15 cellular contexts compared by ENCODE assay signal in the genomic region with DNA sequence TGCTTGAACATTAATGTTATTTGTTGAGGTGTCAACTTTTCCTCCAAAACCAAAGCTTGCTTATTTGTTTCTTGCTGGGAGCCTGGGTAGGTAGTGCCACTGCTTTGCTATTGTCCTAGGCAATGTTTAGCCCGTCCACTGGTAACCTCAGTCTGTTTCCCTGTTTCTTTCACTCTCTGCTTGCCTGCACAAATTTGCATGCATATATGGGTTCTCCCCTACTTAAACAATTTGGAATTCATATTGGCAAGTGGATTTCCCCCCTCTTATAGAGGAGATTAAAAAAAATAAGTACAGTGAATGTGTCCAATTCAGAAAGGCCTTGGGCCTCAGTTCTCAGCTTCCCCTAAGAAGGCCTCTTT. TPM values are rescaled to one million over a fixed set of nuclear protein-coding genes. Genes with fewer than 3 reads are reported as not detected.
DNase-seq lines count a peak whose midpoint lies in the region; ATAC-seq, FAIRE-seq and TF ChIP-seq lines count a peak whose summit lies in the region.
"Had no signal": no experiment of that assay in that cellular context is flagged by ENCODE, and none has a peak within 500 bp of the region (broad histone marks: within the 10 kb centered on the region; RNA-seq: fewer than 3 reads in every experiment).

No MANE protein-coding gene starts in this region.

- TF ChIP-seq CTCF in keratinocyte (optimal IDR thresholded peaks at IDR 0.05 in 1 of 3, IDR thresholded peaks at IDR 0.05 in 1 of 3, conservative IDR thresholded peaks at IDR 0.05 in 1 of 3; ENCODE audit: extremely low read depth in 1 of 3, insufficient read depth in 2 of 3, low read length in 3 of 3) = no peak

- H3K36me3 ChIP-seq in ACC112 (ENCODE audit: insufficient read depth, low read length) = no peaks in the 10 kb centered on the region
- no peaks in the 10 kb centered on the region for H3K36me3 ChIP-seq in adipocyte (ENCODE audit: control insufficient read depth, insufficient read depth, low read length, severe bottlenecking)
- H3K36me3 ChIP-seq in keratinocyte (ENCODE audit: control insufficient read depth in 2 of 2, extremely low read depth in 1 of 2, insufficient read depth in 2 of 2, low read length in 2 of 2) = no peaks in the 10 kb centered on the region
- H3K36me3 ChIP-seq in rectal smooth muscle tissue (ENCODE audit: control insufficient read depth, insufficient read depth, low read length) = no peaks in the 10 kb centered on the region

- peak overlapping the region; percentile 14 for H3K4me2 ChIP-seq in keratinocyte (ENCODE audit: control insufficient read depth, extremely low read depth, insufficient read depth, low read depth, low read length)

- H3K79me2 ChIP-seq in ACC112 (ENCODE audit: control insufficient read depth, insufficient read depth, low read length, unreplicated experiment) (no peaks in the 10 kb centered on the region), keratinocyte (ENCODE audit: control insufficient read depth, insufficient read depth, low read length) (no peaks in the 10 kb centered on the region)

- H3K9me3 ChIP-seq in adipocyte (ENCODE audit: control insufficient read depth, low read length) (no peaks in the 10 kb centered on the region), keratinocyte (ENCODE audit: control insufficient read depth, low read depth, low read length) (no peaks in the 10 kb centered on the region)

- H3K9ac ChIP-seq in adipocyte (ENCODE audit: low read length) (peak overlapping the region; percentile 84), keratinocyte (ENCODE audit: control insufficient read depth, extremely low read depth, insufficient read depth, low read length) (no peak overlapping the region), rectal smooth muscle tissue (ENCODE audit: low read length) (no peak overlapping the region)

- no peak overlapping the region for H3K4me3 Mint-ChIP-seq in activated T-cell treated with anti-CD3 and anti-CD28 coated beads, Interleukin-2, amount 50 U/mL, for 4 hours
- H3K4me3 Mint-ChIP-seq: activated CD4-positive, alpha-beta T cell treated with anti-CD3 and anti-CD28 coated beads, Interleukin-2, amount 10 ng/mL, durations not matched to agents 7 days and 5 days; effector memory CD8-positive, alpha-beta T cell; T-helper 17 cell; type B pancreatic cell had no signal

- peak overlapping the region; percentile 64 for H2AFZ ChIP-seq in ACC112 (ENCODE audit: low read length, unreplicated experiment)
- H2AFZ ChIP-seq in keratinocyte (ENCODE audit: control insufficient read depth, low read length) = peak overlapping the region; percentile 74

- no peaks in the 10 kb centered on the region for H3K27me3 ChIP-seq in ACC112 (ENCODE audit: insufficient read depth, low read length)
- no peaks in the 10 kb centered on the region for H3K27me3 ChIP-seq in adipocyte (replicated peaks; ENCODE audit: control insufficient read depth, insufficient read depth, low read length)
- H3K27me3 ChIP-seq in keratinocyte (ENCODE audit: control insufficient read depth, extremely low read depth, insufficient read depth, low read length) = no peaks in the 10 kb centered on the region
- H3K27me3 ChIP-seq in rectal smooth muscle tissue (ENCODE audit: control insufficient read depth, insufficient read depth, low read length) = no peaks in the 10 kb centered on the region

- no peak for FAIRE-seq in keratinocyte (lab: Jason Lieb, UNC)

- H3K36me3 Mint-ChIP-seq in activated T-cell treated with anti-CD3 and anti-CD28 coated beads, Interleukin-2, amount 50 U/mL, for 4 hours (ENCODE audit: insufficient read depth) = no peaks in the 10 kb centered on the region

- no peak for DNase-seq in adipocyte (ENCODE audit: low read depth)
- DNase-seq in keratinocyte (ENCODE audit: low read depth, low spot score) = no peak
- DNase-seq in superior temporal gyrus (ENCODE audit: extremely low spot score) = no peak
- DNase-seq in stimulated activated CD4-positive, alpha-beta T cell treated with anti-CD3 and anti-CD28 coated beads, Interleukin-4, amount 100 ng/mL, for 1 hour = no peak
- no peak for DNase-seq in DMS114 treated with DMSO at 0.1 percent for 48 hours (lab: John Stamatoyannopoulos, UW; ENCODE audit: unreplicated experiment)
- DNase-seq in activated T-cell treated with anti-CD3 and anti-CD28 coated beads, Interleukin-2, amount 50 U/mL, for 4 hours = no peak
- DNase-seq: activated CD4-positive, alpha-beta T cell treated with anti-CD3 and anti-CD28 coated beads, Interleukin-2, amount 10 ng/mL, durations not matched to agents 7 days and 5 days; effector memory CD8-positive, alpha-beta T cell; MV-4-11; OCI-M1; T-helper 17 cell had no signal

- H3K4me1 Mint-ChIP-seq in activated T-cell treated with anti-CD3 and anti-CD28 coated beads, Interleukin-2, amount 50 U/mL, for 4 hours (ENCODE audit: low read depth) = no peaks in the 10 kb centered on the region
- H3K4me1 Mint-ChIP-seq: activated CD4-positive, alpha-beta T cell treated with anti-CD3 and anti-CD28 coated beads, Interleukin-2, amount 10 ng/mL, durations not matched to agents 7 days and 5 days had no signal

- H3K27me3 Mint-ChIP-seq in activated T-cell treated with anti-CD3 and anti-CD28 coated beads, Interleukin-2, amount 50 U/mL, for 4 hours (ENCODE audit: low read depth) = peaks cover 5% of the 10 kb centered on the region
- H3K27me3 Mint-ChIP-seq: type B pancreatic cell had no signal

- dilution Hi-C loops in keratinocyte (cut with MboI; ENCODE audit: extremely low pct_ligation_motif_present, low sequenced_read_pairs) = no loop called here

- H3K9me1 ChIP-seq in keratinocyte (ENCODE audit: control insufficient read depth, extremely low read depth, insufficient read depth, low read length) = no peaks in the 10 kb centered on the region

- H3K9me3 Mint-ChIP-seq in activated T-cell treated with anti-CD3 and anti-CD28 coated beads, Interleukin-2, amount 50 U/mL, for 4 hours = no peaks in the 10 kb centered on the region
- H3K9me3 Mint-ChIP-seq: activated CD4-positive, alpha-beta T cell treated with anti-CD3 and anti-CD28 coated beads, Interleukin-2, amount 10 ng/mL, durations not matched to agents 7 days and 5 days; effector memory CD8-positive, alpha-beta T cell; type B pancreatic cell had no signal

- H3K4me3 ChIP-seq in ACC112 (ENCODE audit: low read depth, low read length) = no peak overlapping the region
- H3K4me3 ChIP-seq in adipocyte (ENCODE audit: low read length) = peak overlapping the region; percentile 50
- H3K4me3 ChIP-seq in keratinocyte (ENCODE audit: control insufficient read depth in 2 of 3, extremely low read depth in 1 of 3, insufficient read depth in 2 of 3, low read depth in 1 of 3, low read length in 3 of 3) = no peak overlapping the region
- no peak overlapping the region for H3K4me3 ChIP-seq in rectal smooth muscle tissue (ENCODE audit: low read length)
- H3K4me3 ChIP-seq: lung had no signal

- H3K4me1 ChIP-seq in ACC112 (ENCODE audit: control insufficient read depth, insufficient read depth, low read length, unreplicated experiment) (no peaks in the 10 kb centered on the region), adipocyte (ENCODE audit: control insufficient read depth, insufficient read depth, low read length) (peaks cover 38% of the 10 kb centered on the region), keratinocyte (ENCODE audit: control insufficient read depth, extremely low read depth, insufficient read depth, low read length) (peaks cover 9% of the 10 kb centered on the region), rectal smooth muscle tissue (ENCODE audit: control insufficient read depth, insufficient read depth, low read length) (peaks cover 40% of the 10 kb centered on the region)

- H3K27ac ChIP-seq in ACC112 (ENCODE audit: low read depth, low read length) (no peak overlapping the region), keratinocyte (ENCODE audit: control insufficient read depth, insufficient read depth, low read length) (no peak overlapping the region), rectal smooth muscle tissue (ENCODE audit: low read depth, low read length) (peak overlapping the region; percentile 84)

- ATAC-seq in activated T-cell treated with anti-CD3 and anti-CD28 coated beads, Interleukin-2, amount 50 U/mL, for 4 hours = no peak
- ATAC-seq: effector memory CD8-positive, alpha-beta T cell; T-helper 17 cell had no signal

- H4K20me1 ChIP-seq in keratinocyte (ENCODE audit: control insufficient read depth, extremely low read depth, insufficient read depth, low read length) = no peaks in the 10 kb centered on the region

RNA-seq across cellular contexts. Expression of gene BOC, which starts 45.0 kb away (rescaled TPM):
- polyA plus RNA-seq in keratinocyte = 9.3 to 11.3 TPM (median 11.2 TPM) in 3 replicates
- polyA plus RNA-seq in keratinocyte (2011; ENCODE audit: low read depth) = 7.9 TPM
- 8.5 and 12.4 TPM in 2 replicates for polyA plus RNA-seq in keratinocyte (2011; cell fraction: cytosol; rRNA removed)
- 17.8 and 22.0 TPM in 2 replicates for polyA plus RNA-seq in keratinocyte (2011; cell fraction: nucleus; rRNA removed)
- 5.5 and 8.0 TPM in 2 replicates for polyA plus RNA-seq in keratinocyte (2012; ENCODE audit: low replicate concordance)
- polyA minus RNA-seq in keratinocyte = 16.0 to 20.6 TPM (median 16.2 TPM) in 3 replicates
- 5.9 TPM for polyA minus RNA-seq in keratinocyte (2011; cell fraction: cytosol; rRNA and poly(A)+ RNA removed)
- polyA minus RNA-seq in keratinocyte (2011; cell fraction: nucleus; rRNA and poly(A)+ RNA removed) = 16.7 and 20.6 TPM in 2 replicates
- total RNA-seq in activated T-cell treated with anti-CD3 and anti-CD28 coated beads, Interleukin-2, amount 50 U/mL, for 4 hours = under 1 TPM in 2 of 3 donors, not detected in 1; 0.18 to 0.35 TPM
- total RNA-seq: activated CD4-positive, alpha-beta T cell treated with anti-CD3 and anti-CD28 coated beads, Interleukin-2, amount 10 ng/mL, durations not matched to agents 7 days and 5 days; T-helper 17 cell had no signal
